Comparison of ENCODE assay signal across 16 cellular contexts in genomic region chr2:3170792-3171455, GRCh38.
DNase-seq lines count a peak whose midpoint lies in the region; ATAC-seq and TF ChIP-seq lines count a peak whose summit lies in the region.
"Had no signal": no experiment of that assay in that cellular context is flagged by ENCODE, and none has a peak within 500 bp of the region (broad histone marks: within the 10 kb centered on the region; RNA-seq: fewer than 3 reads in every experiment).

No MANE protein-coding gene starts in this region.

- H3K4me1 ChIP-seq in right atrium auricular region, result no peaks in the 10 kb centered on the region
- H3K4me1 ChIP-seq in upper lobe of right lung, result no peaks in the 10 kb centered on the region
- H3K4me1 ChIP-seq: A549 had no signal

- no peaks in the 10 kb centered on the region for H3K36me3 ChIP-seq in right atrium auricular region
- no peaks in the 10 kb centered on the region for H3K36me3 ChIP-seq in upper lobe of right lung
- H3K36me3 ChIP-seq in H7 (replicated peaks; ENCODE audit: control insufficient read depth, insufficient read depth, low read length), result no peaks in the 10 kb centered on the region; the same call in 1 of the 2 replicates

- intact Hi-C loops in Right ventricle myocardium superior (cut with DNase I), result no loop called here
- intact Hi-C loops in upper lobe of right lung (cut with DNase I), result no loop called here

- DNase-seq in Right ventricle myocardium superior (peak; percentile 30), right atrium auricular region (ENCODE audit: low spot score) (no peak), islet precursor cell (peak; percentile 39), omental fat pad (ENCODE audit: low spot score) (no peak), upper lobe of right lung (no peak), NOMO-1 (lab: John Stamatoyannopoulos, UW; ENCODE audit: unreplicated experiment in 2 of 2) (no peak), H7 (no peak)
- DNase-seq: CD8-positive, alpha-beta memory T cell; DMS79 treated with DMSO at 0.1 percent for 48 hours; KBM-7; NCI-H1048; NCI-H1436 treated with DMSO at 0.1 percent for 48 hours; NCI-H2081 treated with DMSO at 0.1 percent for 48 hours had no signal

- H3K27ac ChIP-seq in right atrium auricular region (no peak overlapping the region), upper lobe of right lung (no peak overlapping the region)
- H3K27ac ChIP-seq: A549; BLaER1 treated with 17β-estradiol and CSF1 and Interleukin-3, amounts not matched to agents 10 nM and 100 nM had no signal

- no peaks in the 10 kb centered on the region for H3K9me3 ChIP-seq in right atrium auricular region
- no peaks in the 10 kb centered on the region for H3K9me3 ChIP-seq in upper lobe of right lung
- H3K9me3 ChIP-seq: A549 had no signal

- no peaks in the 10 kb centered on the region for H3K27me3 ChIP-seq in right atrium auricular region
- no peaks in the 10 kb centered on the region for H3K27me3 ChIP-seq in upper lobe of right lung
- no peaks in the 10 kb centered on the region for H3K27me3 ChIP-seq in H7 (ENCODE audit: control insufficient read depth, insufficient read depth, low read length)
- H3K27me3 ChIP-seq: BLaER1 treated with 17β-estradiol and CSF1 and Interleukin-3, amounts not matched to agents 10 nM and 100 nM had no signal

- TF ChIP-seq CTCF in right atrium auricular region (IDR thresholded peaks at IDR 0.05) (no peak), omental fat pad (IDR thresholded peaks at IDR 0.05) (no peak), upper lobe of right lung (IDR thresholded peaks at IDR 0.05) (no peak)

- H3K4me3 ChIP-seq in right atrium auricular region (no peak overlapping the region), upper lobe of right lung (no peak overlapping the region), H7 (ENCODE audit: insufficient read depth, low read depth, low read length) (no peak overlapping the region)
- H3K4me3 ChIP-seq: A549; BLaER1 treated with 17β-estradiol and CSF1 and Interleukin-3, amounts not matched to agents 10 nM and 100 nM had no signal

- no peak for ATAC-seq in Right ventricle myocardium superior (ENCODE audit: poor library complexity)
- ATAC-seq in omental fat pad (ENCODE audit: low FRiP score), result peak; percentile 27
- ATAC-seq in upper lobe of right lung, result peak; percentile 29
- ATAC-seq: Panc1 had no signal

Comparison
In these comparisons a context has a peak if more than half of its experiments do, and no peak if none do; other contexts are left out.
1. DNase-seq: peak in Right ventricle myocardium superior (single experiment) and islet precursor cell (single experiment); none in right atrium auricular region (single experiment), omental fat pad (single experiment), upper lobe of right lung (single experiment), NOMO-1 (0 of 2) and H7 (single experiment).